Comparison of ENCODE assay signal across 25 cellular contexts in the genomic region with DNA sequence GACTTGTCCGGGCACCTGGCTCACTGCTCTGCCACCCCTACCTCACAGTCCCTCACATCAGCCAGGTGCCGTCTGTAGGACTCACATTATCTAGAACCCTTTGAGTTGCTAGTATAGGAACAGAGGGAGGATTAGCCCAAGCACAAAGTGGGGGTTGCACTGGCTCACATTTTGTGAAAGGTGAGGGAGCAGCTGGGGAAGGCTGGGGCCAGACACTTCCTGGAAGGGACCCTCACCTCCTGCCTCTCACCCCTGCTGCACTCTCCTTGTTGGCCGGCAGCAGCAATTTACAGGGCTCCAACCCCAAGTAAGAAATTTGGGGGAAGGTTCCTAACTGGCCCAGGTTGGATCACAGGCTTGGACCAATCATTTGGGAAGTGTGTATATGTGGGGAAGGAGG.
DNase-seq lines count a peak whose midpoint lies in the region; ATAC-seq, FAIRE-seq and TF ChIP-seq lines count a peak whose summit lies in the region.
"Had no signal": no experiment of that assay in that cellular context is flagged by ENCODE, and none has a peak within 500 bp of the region (broad histone marks: within the 10 kb centered on the region; RNA-seq: fewer than 3 reads in every experiment).

No MANE protein-coding gene starts in this region.

- no peak for TF ChIP-seq CTCF in vagina (IDR thresholded peaks at IDR 0.05)

- no peaks in the 10 kb centered on the region for H3K4me1 ChIP-seq in vagina
- H3K4me1 ChIP-seq: BE2C, BLaER1 had no signal

- FAIRE-seq in RCC 7860 (lab: Jason Lieb, UNC): no peak
- FAIRE-seq: A204.1, G401.6, GM12891, GM18507 had no signal

- intact Hi-C loops in vagina (cut with DNase I): no loop called here

- H3K9me3 Mint-ChIP-seq in activated T-cell treated with anti-CD3 and anti-CD28 coated beads, Interleukin-2, amount 50 U/mL, for 24 hours: peaks cover 2% of the 10 kb centered on the region
- H3K9me3 Mint-ChIP-seq: CD4-positive, alpha-beta memory T cell; CD4-positive, CD25-positive, alpha-beta regulatory T cell; CD8-positive, alpha-beta memory T cell had no signal

- H3K36me3 Mint-ChIP-seq in activated T-cell treated with anti-CD3 and anti-CD28 coated beads, Interleukin-2, amount 50 U/mL, for 24 hours (ENCODE audit: low read depth): no peaks in the 10 kb centered on the region
- H3K36me3 Mint-ChIP-seq: CD14-positive monocyte; CD4-positive, alpha-beta memory T cell; CD4-positive, CD25-positive, alpha-beta regulatory T cell; CD8-positive, alpha-beta memory T cell had no signal

- H3K36me3 ChIP-seq in KOPT-K1 (ENCODE audit: insufficient read depth, low read length) (no peaks in the 10 kb centered on the region), vagina (no peaks in the 10 kb centered on the region)
- H3K36me3 ChIP-seq: BE2C, BLaER1 had no signal

- H3K4me1 Mint-ChIP-seq in activated T-cell treated with anti-CD3 and anti-CD28 coated beads, Interleukin-2, amount 50 U/mL, for 24 hours (ENCODE audit: low read depth): peaks cover 33% of the 10 kb centered on the region
- H3K4me1 Mint-ChIP-seq: CD14-positive monocyte had no signal

- no peaks in the 10 kb centered on the region for H3K27me3 ChIP-seq in vagina
- H3K27me3 ChIP-seq: BE2C, BLaER1 had no signal

- no peak overlapping the region for H3K4me3 ChIP-seq in vagina
- H3K4me3 ChIP-seq: BLaER1 had no signal

- H3K9me3 ChIP-seq in KOPT-K1 (ENCODE audit: insufficient read depth, low read length, poor library complexity, severe bottlenecking): no peaks in the 10 kb centered on the region
- no peaks in the 10 kb centered on the region for H3K9me3 ChIP-seq in vagina
- H3K9me3 ChIP-seq: BE2C, BLaER1 had no signal

- ATAC-seq in HG03457 (IDR thresholded peaks at IDR 0.05; ENCODE audit: unreplicated experiment): no peak

- H3K27me3 Mint-ChIP-seq in activated T-cell treated with anti-CD3 and anti-CD28 coated beads, Interleukin-2, amount 50 U/mL, for 24 hours: no peaks in the 10 kb centered on the region
- H3K27me3 Mint-ChIP-seq: CD4-positive, alpha-beta memory T cell; CD4-positive, CD25-positive, alpha-beta regulatory T cell; CD8-positive, alpha-beta memory T cell had no signal

- TF ChIP-seq POLR2A in vagina (IDR thresholded peaks at IDR 0.05): no peak

- H3K27ac Mint-ChIP-seq in activated T-cell treated with anti-CD3 and anti-CD28 coated beads, Interleukin-2, amount 50 U/mL, for 24 hours: peak overlapping the region; percentile 8
- H3K27ac Mint-ChIP-seq: CD14-positive monocyte; CD4-positive, CD25-positive, alpha-beta regulatory T cell; CD8-positive, alpha-beta memory T cell had no signal

- H3K27ac ChIP-seq in KOPT-K1 (ENCODE audit: low read depth, low read length, poor library complexity, severe bottlenecking) (peak overlapping the region; percentile 15), vagina (no peak overlapping the region)
- H3K27ac ChIP-seq: BLaER1 had no signal

- H3K4me3 Mint-ChIP-seq in activated T-cell treated with anti-CD3 and anti-CD28 coated beads, Interleukin-2, amount 50 U/mL, for 24 hours: no peak overlapping the region
- H3K4me3 Mint-ChIP-seq: CD14-positive monocyte; CD4-positive, CD25-positive, alpha-beta regulatory T cell; CD8-positive, alpha-beta memory T cell had no signal

- no peak for DNase-seq in activated T-cell treated with anti-CD3 and anti-CD28 coated beads, Interleukin-2, amount 50 U/mL, for 24 hours
- DNase-seq in activated T-cell treated with anti-CD3 and anti-CD28 coated beads for 4 hours (no peak), vagina (ENCODE audit: extremely low spot score in 2 of 2) (peak; percentile 64 to 65), RCC 7860 (ENCODE audit: low spot score) (no peak)
- DNase-seq: 8988T; ACHN; BE2C; C1 segment of cervical spinal cord; CD4-positive, alpha-beta memory T cell; CD4-positive, CD25-positive, alpha-beta regulatory T cell; CD8-positive, alpha-beta memory T cell; COR-L47; DMS 273 treated with DMSO at 0.1 percent for 48 hours; DMS153; DMS53; DMS79; GF-D8 had no signal

Comparison
In these comparisons a context has a peak if more than half of its experiments do, and no peak if none do; other contexts are left out.
1. DNase-seq: peak in vagina (2 of 2); none in activated T-cell treated with anti-CD3 and anti-CD28 coated beads, Interleukin-2, amount 50 U/mL, for 24 hours (single experiment), activated T-cell treated with anti-CD3 and anti-CD28 coated beads for 4 hours (single experiment) and RCC 7860 (single experiment).